12 cellular contexts compared by ENCODE assay signal in genomic region chr17:46025510-46025909, GRCh38. TPM values are rescaled to one million over a fixed set of nuclear protein-coding genes. Genes with fewer than 3 reads are reported as not detected.
DNase-seq lines count a peak whose midpoint lies in the region; ATAC-seq and TF ChIP-seq lines count a peak whose summit lies in the region.
"Had no signal": no experiment of that assay in that cellular context is flagged by ENCODE, and none has a peak within 500 bp of the region (broad histone marks: within the 10 kb centered on the region; RNA-seq: fewer than 3 reads in every experiment).

No MANE protein-coding gene starts in this region.

- peaks cover 21% of the 10 kb centered on the region for H3K4me1 Mint-ChIP-seq in CD8-positive, alpha-beta T cell (ENCODE audit: low read depth)
- H3K4me1 Mint-ChIP-seq in IgD-negative memory B cell (peaks cover 40 to 49% (median 43%) of the 10 kb centered on the region in 3 donors), neural crest cell (peaks cover 40% of the 10 kb centered on the region)

- DNase-seq in CD8-positive, alpha-beta T cell, result no peak
- DNase-seq in neural crest cell (ENCODE audit: low read depth, low spot score), result no peak
- no peak for DNase-seq in NCI-H1930 (lab: John Stamatoyannopoulos, UW)
- DNase-seq in NCI-H187 (lab: John Stamatoyannopoulos, UW), result no peak
- no peak for DNase-seq in DMS 273 treated with DMSO at 0.1 percent for 48 hours (lab: John Stamatoyannopoulos, UW)
- no peak for DNase-seq in foreskin keratinocyte
- DNase-seq: Caco-2; central memory CD4-positive, alpha-beta T cell; kidney had no signal

- H3K9me3 ChIP-seq in CD8-positive, alpha-beta T cell (ENCODE audit: low read length), result no peaks in the 10 kb centered on the region
- H3K9me3 ChIP-seq: Caco-2 had no signal

- no peaks in the 10 kb centered on the region for H3K27me3 Mint-ChIP-seq in CD8-positive, alpha-beta T cell (ENCODE audit: low read depth)
- H3K27me3 Mint-ChIP-seq in IgD-negative memory B cell (no peaks in the 10 kb centered on the region), neural crest cell (ENCODE audit: low read depth) (no peaks in the 10 kb centered on the region)

- no peak for ATAC-seq in CD8-positive, alpha-beta T cell
- ATAC-seq in foreskin keratinocyte, result no peak
- ATAC-seq: activated CD4-positive, CD25-positive, alpha-beta regulatory T cell treated with anti-CD3 and anti-CD28 coated beads, Interleukin-2, amount 50 U/mL, for 24 hours had no signal

- no peak for TF ChIP-seq CTCF in CD8-positive, alpha-beta T cell (IDR thresholded peaks at IDR 0.05)
- TF ChIP-seq CTCF in neural crest cell (conservative IDR thresholded peaks at IDR 0.05) (no peak), foreskin keratinocyte (conservative IDR thresholded peaks at IDR 0.05) (no peak)

- no peak overlapping the region for H3K4me3 ChIP-seq in CD8-positive, alpha-beta T cell (ENCODE audit: low read depth, low read length)

- no peaks in the 10 kb centered on the region for H3K9me3 Mint-ChIP-seq in CD8-positive, alpha-beta T cell
- H3K9me3 Mint-ChIP-seq in IgD-negative memory B cell (no peaks in the 10 kb centered on the region), neural crest cell (no peaks in the 10 kb centered on the region)

- no peaks in the 10 kb centered on the region for H3K27me3 ChIP-seq in CD8-positive, alpha-beta T cell (ENCODE audit: insufficient read depth, low read length)
- H3K27me3 ChIP-seq in foreskin keratinocyte, result no peaks in the 10 kb centered on the region

- peaks cover 4% of the 10 kb centered on the region for H3K36me3 ChIP-seq in CD8-positive, alpha-beta T cell (ENCODE audit: insufficient read depth, low read length)

- H3K27ac Mint-ChIP-seq in CD8-positive, alpha-beta T cell, result peak overlapping the region; percentile 72
- H3K27ac Mint-ChIP-seq in IgD-negative memory B cell, result peak overlapping the region; percentile 40 to 96 (median 94)
- H3K27ac Mint-ChIP-seq in neural crest cell (ENCODE audit: unreplicated experiment), result peak overlapping the region; percentile 75

- peaks cover 56% of the 10 kb centered on the region for H3K36me3 Mint-ChIP-seq in CD8-positive, alpha-beta T cell
- peaks cover 5% of the 10 kb centered on the region for H3K36me3 Mint-ChIP-seq in IgD-negative memory B cell
- H3K36me3 Mint-ChIP-seq in neural crest cell (ENCODE audit: low read depth), result peaks cover 14% of the 10 kb centered on the region

- H3K4me1 ChIP-seq in CD8-positive, alpha-beta T cell (ENCODE audit: insufficient read depth, low read length), result peaks cover 12% of the 10 kb centered on the region
- no peaks in the 10 kb centered on the region for H3K4me1 ChIP-seq in foreskin keratinocyte
- H3K4me1 ChIP-seq: Caco-2 had no signal

- CTCF ChIA-PET in CD8-positive, alpha-beta T cell (lab: Charles Lee), result interaction anchor here (1.3 to 1.7 kb wide), 2 partner anchors 22 to 23 kb away, joined by 3 read pairs; no protein-coding TSS in a partner anchor

- intact Hi-C loops in CD8-positive, alpha-beta T cell (cut with DNase I, micrococcal nuclease), result no loop called here

- POLR2A ChIA-PET in CD8-positive, alpha-beta T cell (lab: Charles Lee), result no interaction called here

- no peak overlapping the region for H3K4me3 Mint-ChIP-seq in CD8-positive, alpha-beta T cell
- H3K4me3 Mint-ChIP-seq in IgD-negative memory B cell (peak overlapping the region in 3 of 4 donors; percentile 64 to 87 (median 78)), neural crest cell (peak overlapping the region; percentile 27)

- no peak overlapping the region for H3K27ac ChIP-seq in CD8-positive, alpha-beta T cell (ENCODE audit: low read depth, low read length)
- peak overlapping the region; percentile 58 for H3K27ac ChIP-seq in cingulate gyrus (ENCODE audit: low read depth, low read length)
- no peak overlapping the region for H3K27ac ChIP-seq in foreskin keratinocyte

RNA-seq across cellular contexts. Expression of gene STH, which starts 26.5 kb away (rescaled TPM):
- total RNA-seq in CD8-positive, alpha-beta T cell, result not detected
- polyA plus RNA-seq in IgD-negative memory B cell, result not detected
- not detected in 2 replicates for total RNA-seq in neural crest cell
- total RNA-seq in foreskin keratinocyte, result not detected in 2 replicates
- not detected in 2 replicates for polyA plus RNA-seq in foreskin keratinocyte
- total RNA-seq: Caco-2, kidney had no signal
